Comparison of ENCODE assay signal across 12 cellular contexts in the genomic region with DNA sequence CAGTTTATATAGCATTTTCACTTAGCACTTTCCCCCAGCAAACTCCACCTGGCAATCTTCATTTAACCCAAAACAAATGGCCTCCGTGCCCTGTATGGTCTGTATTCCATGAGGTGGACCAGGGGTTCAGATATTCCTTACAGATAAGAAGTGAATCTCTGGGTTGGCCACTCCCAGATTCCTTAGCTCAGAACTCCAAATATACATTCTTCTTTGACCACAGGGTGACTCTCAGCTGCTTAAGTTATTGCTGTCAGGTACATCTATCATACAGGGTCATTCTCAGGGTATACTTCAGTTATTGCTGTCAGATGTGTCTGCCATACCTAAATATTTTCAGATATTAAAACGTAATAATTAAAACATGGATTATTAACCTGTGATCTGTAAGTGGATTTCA.
"Had no signal": no experiment of that assay in that cellular context is flagged by ENCODE, and none has a peak within 500 bp of the region (broad histone marks: within the 10 kb centered on the region; RNA-seq: fewer than 3 reads in every experiment).

No MANE protein-coding gene starts in this region.

- H3K4me1 ChIP-seq: left lung had no signal

- H3K4me3 ChIP-seq: heart right ventricle, left lung had no signal

- DNase-seq: activated CD4-positive, alpha-beta T cell treated with anti-CD3 and anti-CD28 coated beads, Interleukin-2, amount 50 U/mL, for 4 hours; activated CD4-positive, CD25-positive, alpha-beta regulatory T cell treated with anti-CD3 and anti-CD28 coated beads, Interleukin-2, amount 50 U/mL, for 72 hours; activated CD8-positive, alpha-beta memory T cell treated with anti-CD3 and anti-CD28 coated beads, Interleukin-2, amount 10 ng/mL, durations not matched to agents 7 days and 5 days; activated effector memory CD4-positive, alpha-beta T cell treated with anti-CD3 and anti-CD28 coated beads, Interleukin-2, amount 50 U/mL, for 16 hours; activated T-cell treated with anti-CD3 and anti-CD28 coated beads, Interleukin-2, amount 50 U/mL, for 24 hours; heart right ventricle; islet precursor cell; left lung; mesendoderm; stimulated activated naive CD4-positive, alpha-beta T cell had no signal

- ATAC-seq: activated CD8-positive, alpha-beta memory T cell treated with anti-CD3 and anti-CD28 coated beads, Interleukin-2, amount 10 ng/mL, durations not matched to agents 7 days and 5 days; activated naive CD4-positive, alpha-beta T cell treated with anti-CD3 and anti-CD28 coated beads, Interleukin-2, amount 50 U/mL, for 72 hours; heart right ventricle; left lung; sciatic nerve had no signal

- H3K27ac ChIP-seq: heart right ventricle, left lung had no signal

- H3K27me3 ChIP-seq: heart right ventricle, left lung had no signal

- H3K9me3 ChIP-seq: heart right ventricle, left lung had no signal

- H3K36me3 ChIP-seq: heart right ventricle, left lung had no signal
